ENCODE assay signal across 8 cellular contexts in the genomic region with DNA sequence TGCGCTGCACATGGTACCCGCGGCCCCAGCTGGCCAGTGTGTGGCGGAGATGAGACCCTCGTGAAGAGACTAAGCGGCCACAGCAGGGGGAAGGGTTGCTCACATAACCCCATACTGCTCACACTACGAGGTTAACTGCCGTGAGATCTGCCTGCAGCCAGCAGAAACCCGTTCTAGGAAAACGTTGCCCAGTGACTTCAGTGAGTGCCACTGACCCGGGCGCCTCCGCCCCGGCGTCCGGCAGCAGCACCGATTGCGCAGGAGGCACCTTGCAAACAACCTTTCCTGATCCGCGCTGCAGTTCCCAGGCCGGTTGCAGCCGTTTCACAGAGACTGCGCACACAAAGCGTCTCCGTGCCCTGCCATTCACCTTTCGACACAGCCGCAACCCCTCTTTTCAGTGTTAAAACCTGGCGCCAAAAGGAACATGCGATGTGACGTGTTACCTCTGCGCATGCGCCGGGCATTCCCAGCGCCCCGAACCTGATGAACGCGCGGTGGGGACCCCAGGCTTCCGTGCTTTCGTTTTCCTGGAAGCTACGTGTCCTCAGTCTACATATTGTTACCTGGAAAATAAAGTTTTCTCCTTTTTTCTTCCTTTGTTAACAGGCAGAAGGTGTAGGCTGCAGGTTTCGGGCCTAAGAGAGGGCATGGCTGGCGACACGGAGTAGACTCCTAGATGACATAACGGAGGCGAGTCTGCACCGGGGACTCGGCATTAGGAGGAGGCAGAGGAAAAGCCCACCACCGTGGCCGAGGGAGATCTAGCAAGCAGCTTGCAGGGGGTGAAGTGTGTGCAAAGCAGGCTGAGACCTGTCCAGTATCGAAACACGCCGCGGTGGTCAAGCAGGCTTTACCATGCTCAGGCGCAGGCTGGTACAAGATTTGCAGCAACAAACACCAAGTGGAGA. TPM values are rescaled to one million over a fixed set of nuclear protein-coding genes. Genes with fewer than 3 reads are reported as not detected.
DNase-seq lines count a peak whose midpoint lies in the region; ATAC-seq lines count a peak whose summit lies in the region.

No MANE protein-coding gene starts in this region.

- ATAC-seq in GM18498 (IDR thresholded peaks at IDR 0.05; ENCODE audit: unreplicated experiment) (peak; percentile 58), HG02938 (IDR thresholded peaks at IDR 0.05; ENCODE audit: unreplicated experiment) (peak; percentile 68), left colon (peak; percentile 81)
- ATAC-seq in activated CD4-positive, CD25-positive, alpha-beta regulatory T cell treated with anti-CD3 and anti-CD28 coated beads, Interleukin-2, amount 50 U/mL, for 24 hours, result peak; percentile 94 to 95

- DNase-seq in NCI-H2107 treated with DMSO at 0.1 percent for 48 hours (lab: John Stamatoyannopoulos, UW; ENCODE audit: unreplicated experiment) (peak; percentile 90), cerebellar cortex (ENCODE audit: low spot score) (peak; percentile 83), left colon (peak; percentile 54 to 70), amniotic stem cell (lab: John Stamatoyannopoulos, UW) (no peak)
- DNase-seq in stimulated activated CD4-positive, alpha-beta T cell treated with anti-CD3 and anti-CD28 coated beads, Interleukin-2, amount 100 ng/mL, for 4 hours (ENCODE audit: low read depth), result peak; percentile 66

- intact Hi-C loops in left colon (cut with DNase I, micrococcal nuclease), result no loop called here

RNA-seq across cellular contexts. Expression of a gene that starts 8.9 kb away (rescaled TPM):
- total RNA-seq in left colon, result 10 to 100 TPM; 67.8 to 69.6 TPM
